Comparison of ENCODE assay signal across 10 cellular contexts in genomic region chr1:103108525-103109150, GRCh38. TPM values are rescaled to one million over a fixed set of nuclear protein-coding genes. Genes with fewer than 3 reads are reported as not detected.
DNase-seq lines count a peak whose midpoint lies in the region; ATAC-seq, FAIRE-seq and TF ChIP-seq lines count a peak whose summit lies in the region.
"Had no signal": no experiment of that assay in that cellular context is flagged by ENCODE, and none has a peak within 500 bp of the region (broad histone marks: within the 10 kb centered on the region; RNA-seq: fewer than 3 reads in every experiment).

No MANE protein-coding gene starts in this region.

- peak overlapping the region in 1 of 21 experiments; percentile 11 for H3K27ac ChIP-seq in skin epidermis

- no peak for TF ChIP-seq POLR2A in GM12892 (IDR thresholded peaks at IDR 0.05; ENCODE audit: low read depth, low read length)

- H3K4me3 ChIP-seq in HFF-Myc (replicated peaks; ENCODE audit: low read depth, low read length), result peak overlapping the region; percentile 61
- H3K4me3 ChIP-seq in skin epidermis, result peak overlapping the region in 6 of 7 experiments; percentile 9 to 34 (median 16)

- no peak for ATAC-seq in HG02759 (IDR thresholded peaks at IDR 0.05; ENCODE audit: unreplicated experiment)

- no peak for TF ChIP-seq CTCF in HFF-Myc (IDR thresholded peaks at IDR 0.05; ENCODE audit: low read depth, low read length, missing control alignments)

- DNase-seq in HFF-Myc (ENCODE audit: extremely low read depth, low read depth) (no peak), ecto neural progenitor cell (ENCODE audit: low spot score) (peak; percentile 91), left kidney (ENCODE audit: low read depth, low spot score) (peak; percentile 87), RKO (ENCODE audit: low spot score) (no peak), NCI-H69 (lab: John Stamatoyannopoulos, UW) (no peak), GM12892 (ENCODE audit: insufficient read length) (no peak)
- DNase-seq: NCI-H1092; stimulated activated CD4-positive, alpha-beta T cell treated with anti-CD3 and anti-CD28 coated beads, Interleukin-4, amount 100 ng/mL, for 24 hours had no signal

- FAIRE-seq in GM12892 (lab: Jason Lieb, UNC), result no peak

RNA-seq across cellular contexts. Expression of gene COL11A1, which starts 0.3 kb away (rescaled TPM):
- polyA plus RNA-seq in GM12892 (2012; ENCODE audit: missing spikeins), result 0.08 TPM

Comparison
In these comparisons a context has a peak if more than half of its experiments do, and no peak if none do; other contexts are left out.
1. DNase-seq: peak in ecto neural progenitor cell (single experiment) and left kidney (single experiment); none in HFF-Myc (single experiment), RKO (single experiment), NCI-H69 (single experiment) and GM12892 (single experiment).